In the genomic region with DNA sequence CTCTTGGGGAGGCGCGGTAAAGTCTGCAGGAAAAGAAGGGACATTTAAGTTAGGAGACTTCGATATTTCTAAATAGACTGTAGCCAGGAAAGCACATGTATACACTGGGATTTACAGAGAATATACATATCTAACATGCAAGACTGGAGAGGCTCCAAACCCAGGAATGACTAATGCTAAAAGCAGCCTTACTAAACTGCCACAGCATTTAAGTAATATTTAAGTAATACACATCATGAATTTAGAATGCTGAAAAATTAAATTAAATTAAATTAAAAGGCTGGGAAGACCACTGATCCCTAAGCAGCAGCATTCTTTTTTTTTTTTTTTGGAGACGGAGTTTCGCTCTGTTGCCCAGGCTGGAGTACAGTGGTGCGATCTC, we compare ENCODE assay signal across 18 cellular contexts.
DNase-seq lines count a peak whose midpoint lies in the region; ATAC-seq and TF ChIP-seq lines count a peak whose summit lies in the region.
"Had no signal": no experiment of that assay in that cellular context is flagged by ENCODE, and none has a peak within 500 bp of the region (broad histone marks: within the 10 kb centered on the region; RNA-seq: fewer than 3 reads in every experiment).

No MANE protein-coding gene starts in this region.

- H3K4me1 Mint-ChIP-seq in endothelial cell (ENCODE audit: unreplicated experiment): peaks cover 14% of the 10 kb centered on the region
- H3K4me1 Mint-ChIP-seq: T-helper 17 cell had no signal

- TF ChIP-seq CTCF in astrocyte of the cerebellum (IDR thresholded peaks at IDR 0.05; ENCODE audit: low read depth, low read length, missing control alignments) (no peak), transverse colon (IDR thresholded peaks at IDR 0.05) (no peak), endothelial cell (IDR thresholded peaks at IDR 0.05; ENCODE audit: unreplicated experiment) (no peak)

- H3K9me3 ChIP-seq in transverse colon (no peaks in the 10 kb centered on the region), MG63 (no peaks in the 10 kb centered on the region)
- H3K9me3 ChIP-seq: neutrophil had no signal

- TF ChIP-seq EP300 in transverse colon (IDR thresholded peaks at IDR 0.05; ENCODE audit: low read depth): no peak

- H3K27me3 ChIP-seq in transverse colon (no peaks in the 10 kb centered on the region), MG63 (no peaks in the 10 kb centered on the region)
- H3K27me3 ChIP-seq: neutrophil had no signal

- H3K4me3 ChIP-seq in astrocyte of the cerebellum (ENCODE audit: low read depth, low read length) (no peak overlapping the region), transverse colon (no peak overlapping the region), MG63 (no peak overlapping the region)
- H3K4me3 ChIP-seq: skin epidermis had no signal

- no peak overlapping the region for H3K27ac Mint-ChIP-seq in endothelial cell (ENCODE audit: unreplicated experiment)
- H3K27ac Mint-ChIP-seq: brain; CD4-positive, alpha-beta T cell; T-helper 17 cell had no signal

- H3K36me3 Mint-ChIP-seq in endothelial cell (ENCODE audit: low read depth, unreplicated experiment): no peaks in the 10 kb centered on the region
- H3K36me3 Mint-ChIP-seq: brain had no signal

- 92% methylated on average over 6 of the region's 6 CpGs for WGBS in transverse colon (ENCODE audit: low coverage in 1 of 2), 2 donors

- ATAC-seq in GM18511 (IDR thresholded peaks at IDR 0.05; ENCODE audit: unreplicated experiment): no peak
- ATAC-seq: T-helper 17 cell had no signal

- no peak overlapping the region for H3K4me3 Mint-ChIP-seq in endothelial cell (ENCODE audit: unreplicated experiment)
- H3K4me3 Mint-ChIP-seq: brain; CD4-positive, alpha-beta T cell; T-helper 17 cell had no signal

- H3K27ac ChIP-seq in transverse colon: peak overlapping the region in 3 of 4 donors; percentile 50 to 70 (median 64)
- H3K27ac ChIP-seq: HL-60, neutrophil, skin epidermis had no signal

- DNase-seq in HT-29 (ENCODE audit: low spot score): peak; percentile 24
- DNase-seq in astrocyte of the cerebellum (ENCODE audit: low read depth): peak; percentile 47
- peak; percentile 89 for DNase-seq in iris pigment epithelial cell (ENCODE audit: low read depth)
- no peak for DNase-seq in transverse colon
- no peak for DNase-seq in MG63
- no peak for DNase-seq in endothelial cell (ENCODE audit: low spot score)
- DNase-seq: activated CD4-positive, CD25-positive, alpha-beta regulatory T cell treated with anti-CD3 and anti-CD28 coated beads, Interleukin-2, amount 50 U/mL, for 72 hours; activated naive CD4-positive, alpha-beta T cell; CD4-positive, alpha-beta T cell; GDM1; midbrain; NCI-H2081 treated with DMSO at 0.1 percent for 48 hours; T-helper 17 cell had no signal

- no peak for TF ChIP-seq POLR2A in transverse colon (IDR thresholded peaks at IDR 0.05)

- in situ Hi-C loops in astrocyte of the cerebellum (cut with HindIII; ENCODE audit: low sequenced_read_pairs): no loop called here
- in situ Hi-C loops in transverse colon (cut with MboI; ENCODE audit: low pct_ligation_motif_present in 1 of 4, low pct_unique_long_range_greater_than_20kb in 1 of 4, low sequenced_read_pairs in 3 of 4): loop anchor here in 1 of 4 donors (25.0 kb wide), 1 partner anchor 148 kb away; no protein-coding TSS in a partner anchor

- peaks cover 2% of the 10 kb centered on the region for H3K27me3 Mint-ChIP-seq in endothelial cell (ENCODE audit: unreplicated experiment)
- H3K27me3 Mint-ChIP-seq: brain; CD4-positive, alpha-beta T cell; T-helper 17 cell had no signal

- intact Hi-C loops in transverse colon (cut with DNase I; ENCODE audit: low total_unique reads): no loop called here

- H3K9me3 Mint-ChIP-seq in endothelial cell (ENCODE audit: unreplicated experiment): no peaks in the 10 kb centered on the region
- H3K9me3 Mint-ChIP-seq: brain; CD4-positive, alpha-beta T cell had no signal

- H3K36me3 ChIP-seq in transverse colon (no peaks in the 10 kb centered on the region), MG63 (no peaks in the 10 kb centered on the region; the same call in 1 of the 2 replicates)
- H3K36me3 ChIP-seq: neutrophil had no signal

- peaks cover 0 to 19% (median 7%) of the 10 kb centered on the region in 4 donors for H3K4me1 ChIP-seq in transverse colon

Comparison
In these comparisons a context has a peak if more than half of its experiments do, and no peak if none do; other contexts are left out.
1. DNase-seq: peak in HT-29 (single experiment), astrocyte of the cerebellum (single experiment) and iris pigment epithelial cell (single experiment); none in transverse colon (single experiment), MG63 (single experiment) and endothelial cell (single experiment).